In genomic region chr19:28626407-28626806, GRCh38 we compare ENCODE assay signal across 2 cellular contexts.
A peak's percentile ranks its signal among the peaks of the same experiment; 100 is the strongest.
DNase-seq lines count a peak whose midpoint lies in the region; ATAC-seq, FAIRE-seq and TF ChIP-seq lines count a peak whose summit lies in the region.
"Not testable (repeated sequence)": the region's sequence is repeated elsewhere in the genome, so short reads cannot be mapped to it uniquely, and the experiment has no call there.

No MANE protein-coding gene starts in this region.

- H2AFZ ChIP-seq in K562 (ENCODE audit: low read depth, low read length): not testable (repeated sequence)

- H3K9me1 ChIP-seq in K562 (ENCODE audit: control insufficient read depth, insufficient read depth, low read length): not testable (repeated sequence)

- POLR2A ChIA-PET in HEK293 (lab: Yijun Ruan, JAX); K562 (lab: Yijun Ruan, JAX): not testable (repeated sequence)

- not testable (repeated sequence) for DNase-seq in K562 (ENCODE audit: extremely low read depth in 1 of 4, low spot score in 3 of 4)

- WGBS in K562 (ENCODE audit: insufficient coverage, low coverage, missing lambda C conversion rate): 60% methylated on average over 2 of the region's 2 CpGs

- not testable (repeated sequence) for BruUV-seq in K562 (replicated peaks; lab: Mats Ljungman, UMichigan)

- not testable (repeated sequence) for H3K79me2 ChIP-seq in K562 (ENCODE audit: control insufficient read depth, insufficient read depth, low read length)

- not testable (repeated sequence) for TF ChIP-seq POLR2A in K562 (conservative IDR thresholded peaks at IDR 0.05)

- CTCF ChIA-PET in HEK293 (lab: Yijun Ruan, JAX); K562 (lab: Yijun Ruan, JAX; ENCODE audit: low intra/inter-chr PET ratio): not testable (repeated sequence)

- H3K4me3 ChIP-seq in HEK293 (ENCODE audit: low read depth, low read length); K562: not testable (repeated sequence)

- not testable (repeated sequence) for ATAC-seq in K562

- TF ChIP-seq EP300 in K562 (IDR thresholded peaks at IDR 0.05; ENCODE audit: low read length): not testable (repeated sequence)

- H3K27me3 ChIP-seq in K562 (ENCODE audit: control insufficient read depth in 2 of 2, insufficient read depth in 2 of 2, low read length in 2 of 2): not testable (repeated sequence)

- H3K9ac ChIP-seq in K562 (ENCODE audit: insufficient read depth in 1 of 2, low read depth in 2 of 2, low read length in 2 of 2): not testable (repeated sequence)

- in situ Hi-C loops in K562 (cut with MboI): not testable (repeated sequence)

- H3K36me3 ChIP-seq in HEK293 (ENCODE audit: control insufficient read depth in 2 of 2, insufficient read depth in 1 of 2, low read length in 2 of 2): peaks cover 0 to 34% of the 10 kb centered on the region in 2 experiments; a peak in 2 of 3 replicates
- H3K36me3 ChIP-seq in K562 (ENCODE audit: control insufficient read depth, insufficient read depth, low read length): not testable (repeated sequence)

- H4K20me1 ChIP-seq in K562 (replicated peaks; ENCODE audit: control insufficient read depth, insufficient read depth, low read length): not testable (repeated sequence)

- H3K4me1 ChIP-seq in HEK293 (ENCODE audit: control insufficient read depth, insufficient read depth, low read length): peaks cover 15% of the 10 kb centered on the region
- not testable (repeated sequence) for H3K4me1 ChIP-seq in K562 (replicated peaks in 1 of 2; ENCODE audit: control insufficient read depth in 2 of 2, insufficient read depth in 2 of 2, low read length in 2 of 2)

- not testable (repeated sequence) for FAIRE-seq in K562 (lab: Jason Lieb, UNC)

- not testable (repeated sequence) for TF ChIP-seq RAD21 in K562 (CRISPR knock-in tag; conservative IDR thresholded peaks at IDR 0.05 in 1 of 2, IDR thresholded peaks at IDR 0.05 in 1 of 2)

- H3K27ac ChIP-seq in HEK293 (ENCODE audit: extremely low read depth, low read depth, low read length); K562 (ENCODE audit: extremely low read depth, low read depth, low read length): not testable (repeated sequence)

- TF ChIP-seq CTCF in HEK293 (tag by site-specific recombination; IDR thresholded peaks at IDR 0.05); K562 (IDR thresholded peaks at IDR 0.05 in 2 of 3, conservative IDR thresholded peaks at IDR 0.05 in 1 of 3; ENCODE audit: insufficient read depth in 2 of 3, low read depth in 1 of 3, low read length in 3 of 3): not testable (repeated sequence)

- intact Hi-C loops in K562 (cut with micrococcal nuclease): not testable (repeated sequence)

- H3K4me2 ChIP-seq in K562 (ENCODE audit: insufficient read depth, low read length): not testable (repeated sequence)

- peaks cover 13% of the 10 kb centered on the region for H3K9me3 ChIP-seq in HEK293 (ENCODE audit: control insufficient read depth, insufficient read depth, low read depth, low read length)
- not testable (repeated sequence) for H3K9me3 ChIP-seq in K562 (replicated peaks; ENCODE audit: control insufficient read depth, insufficient read depth, low read depth, low read length)

TF ChIP-seq in HEK293, 187 proteins besides CTCF, POLR2A, EP300 and RAD21:
- TF ChIP-seq ZNF580 (tag by site-specific recombination; IDR thresholded peaks at IDR 0.05) (0 out of 2 replicates have a peak, but pooled peaks have one; percentile 46), ZNF146 (tag by site-specific recombination; IDR thresholded peaks at IDR 0.05) (peak; percentile 91)

TF ChIP-seq in K562, 482 proteins besides CTCF, POLR2A, EP300 and RAD21:
- TF ChIP-seq ZNF146 (CRISPR knock-in tag; IDR thresholded peaks at IDR 0.05; ENCODE audit: unreplicated experiment) (peak; percentile 31), BCOR (IDR thresholded peaks at IDR 0.05) (0 out of 2 replicates have a peak, but pooled peaks have one; percentile 27)
